ENCODE assay signal across 13 cellular contexts in the genomic region with DNA sequence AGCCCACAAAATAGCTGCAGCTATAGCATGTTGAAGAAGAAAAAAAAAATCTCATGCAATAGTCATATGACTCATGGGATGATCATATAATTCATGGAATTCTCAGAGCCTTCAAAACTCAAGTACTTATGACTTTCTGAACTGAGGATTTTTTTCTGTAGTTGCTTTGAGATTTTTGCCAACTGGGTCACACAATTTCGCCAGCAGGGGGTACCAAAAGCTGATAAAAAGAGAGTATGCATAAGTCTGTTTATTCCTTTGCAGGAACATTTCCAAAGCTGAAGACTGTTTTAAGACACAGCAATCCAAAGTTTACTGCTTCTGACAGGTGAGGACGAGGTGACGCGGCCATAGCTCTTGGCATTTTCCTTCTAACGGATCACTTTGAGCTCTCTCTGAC.
DNase-seq lines count a peak whose midpoint lies in the region; ATAC-seq and TF ChIP-seq lines count a peak whose summit lies in the region.
"Had no signal": no experiment of that assay in that cellular context is flagged by ENCODE, and none has a peak within 500 bp of the region (broad histone marks: within the 10 kb centered on the region; RNA-seq: fewer than 3 reads in every experiment).

No MANE protein-coding gene starts in this region.

- TF ChIP-seq RAD21 in liver (IDR thresholded peaks at IDR 0.05), result peak; percentile 60 to 69

- H3K9me3 ChIP-seq in BE2C (no peaks in the 10 kb centered on the region), liver (ENCODE audit: control insufficient read depth in 4 of 4, low read length in 3 of 4) (no peaks in the 10 kb centered on the region)
- H3K9me3 ChIP-seq: neutrophil had no signal

- no peaks in the 10 kb centered on the region for H3K36me3 ChIP-seq in BE2C
- H3K36me3 ChIP-seq in H7 (replicated peaks; ENCODE audit: control insufficient read depth, insufficient read depth, low read length), result no peaks in the 10 kb centered on the region
- H3K36me3 ChIP-seq in liver (ENCODE audit: control insufficient read depth in 4 of 4, insufficient read depth in 3 of 4, low read depth in 1 of 4, low read length in 3 of 4), result no peaks in the 10 kb centered on the region
- H3K36me3 ChIP-seq: neutrophil had no signal

- 54% methylated on average over 5 of the region's 5 CpGs for WGBS in liver

- no peak overlapping the region for H3K27ac Mint-ChIP-seq in activated CD4-positive, alpha-beta memory T cell treated with anti-CD3 and anti-CD28 coated beads, Interleukin-2, amount 10 ng/mL, durations not matched to agents 7 days and 5 days
- H3K27ac Mint-ChIP-seq: CD4-positive, alpha-beta memory T cell had no signal

- no peaks in the 10 kb centered on the region for H3K4me1 Mint-ChIP-seq in activated CD4-positive, alpha-beta memory T cell treated with anti-CD3 and anti-CD28 coated beads, Interleukin-2, amount 10 ng/mL, durations not matched to agents 7 days and 5 days
- H3K4me1 Mint-ChIP-seq: CD4-positive, alpha-beta memory T cell had no signal

- DNase-seq in BE2C, result no peak
- DNase-seq in H7, result peak; percentile 13
- DNase-seq in OCI-M1 (lab: John Stamatoyannopoulos, UW), result peak; percentile 2
- no peak for DNase-seq in activated effector memory CD4-positive, alpha-beta T cell treated with anti-CD3 and anti-CD28 coated beads, Interleukin-2, amount 50 U/mL, for 16 hours
- DNase-seq in activated CD4-positive, alpha-beta memory T cell treated with anti-CD3 and anti-CD28 coated beads, Interleukin-2, amount 10 ng/mL, durations not matched to agents 7 days and 5 days, result no peak
- DNase-seq: CD4-positive, alpha-beta memory T cell; NCI-H2227 treated with DMSO at 0.1 percent for 48 hours; stimulated activated CD4-positive, alpha-beta T cell treated with anti-CD3 and anti-CD28 coated beads, Interleukin-2, amount 100 ng/mL, for 24 hours; T-helper 2 cell had no signal

- no peaks in the 10 kb centered on the region for H3K27me3 Mint-ChIP-seq in activated CD4-positive, alpha-beta memory T cell treated with anti-CD3 and anti-CD28 coated beads, Interleukin-2, amount 10 ng/mL, durations not matched to agents 7 days and 5 days
- H3K27me3 Mint-ChIP-seq: CD4-positive, alpha-beta memory T cell had no signal

- H3K4me3 ChIP-seq in BE2C (ENCODE audit: low read depth, low read length), result no peak overlapping the region
- H3K4me3 ChIP-seq in H7 (ENCODE audit: insufficient read depth, low read depth, low read length), result no peak overlapping the region
- H3K4me3 ChIP-seq in liver (ENCODE audit: low read depth in 1 of 3, low read length in 3 of 3), result no peak overlapping the region

- no peak for ATAC-seq in GM21528 (IDR thresholded peaks at IDR 0.05; ENCODE audit: low FRiP score, unreplicated experiment)
- ATAC-seq in GM18907 (IDR thresholded peaks at IDR 0.05; ENCODE audit: unreplicated experiment), result no peak

- no peaks in the 10 kb centered on the region for H3K36me3 Mint-ChIP-seq in activated CD4-positive, alpha-beta memory T cell treated with anti-CD3 and anti-CD28 coated beads, Interleukin-2, amount 10 ng/mL, durations not matched to agents 7 days and 5 days (ENCODE audit: low read depth)
- H3K36me3 Mint-ChIP-seq: CD4-positive, alpha-beta memory T cell had no signal

- no peaks in the 10 kb centered on the region for H3K4me1 ChIP-seq in BE2C
- no peaks in the 10 kb centered on the region for H3K4me1 ChIP-seq in liver (ENCODE audit: control insufficient read depth in 4 of 4, insufficient read depth in 4 of 4, low read length in 3 of 4)

- TF ChIP-seq CTCF in BE2C (IDR thresholded peaks at IDR 0.05; ENCODE audit: low read depth, low read length) (peak; percentile 40), liver (IDR thresholded peaks at IDR 0.05; ENCODE audit: low read depth, low read length, missing input control) (peak; percentile 40)

- POLR2A ChIA-PET in activated CD4-positive, alpha-beta memory T cell treated with anti-CD3 and anti-CD28 coated beads, Interleukin-2, amount 10 ng/mL, durations not matched to agents 7 days and 5 days (lab: Charles Lee), result no interaction called here

- no peak overlapping the region for H3K4me3 Mint-ChIP-seq in activated CD4-positive, alpha-beta memory T cell treated with anti-CD3 and anti-CD28 coated beads, Interleukin-2, amount 10 ng/mL, durations not matched to agents 7 days and 5 days
- H3K4me3 Mint-ChIP-seq: CD4-positive, alpha-beta memory T cell had no signal

- CTCF ChIA-PET in activated CD4-positive, alpha-beta memory T cell treated with anti-CD3 and anti-CD28 coated beads, Interleukin-2, amount 10 ng/mL, durations not matched to agents 7 days and 5 days (lab: Charles Lee), result no interaction called here

- H3K27me3 ChIP-seq in BE2C (no peaks in the 10 kb centered on the region; the same call in none of the 2 replicates), H7 (ENCODE audit: control insufficient read depth, insufficient read depth, low read length) (no peaks in the 10 kb centered on the region), liver (ENCODE audit: control insufficient read depth in 4 of 4, insufficient read depth in 4 of 4, low read length in 3 of 4) (peaks cover 0 to 10% (median 0%) of the 10 kb centered on the region in 4 donors)
- H3K27me3 ChIP-seq: neutrophil had no signal

- peaks cover 7% of the 10 kb centered on the region for H3K9me3 Mint-ChIP-seq in activated CD4-positive, alpha-beta memory T cell treated with anti-CD3 and anti-CD28 coated beads, Interleukin-2, amount 10 ng/mL, durations not matched to agents 7 days and 5 days

- no peak overlapping the region for H3K9ac ChIP-seq in liver (ENCODE audit: low read depth in 1 of 2, low read length in 2 of 2)

- no peak overlapping the region for H3K27ac ChIP-seq in liver (ENCODE audit: low read depth in 1 of 2, low read length in 2 of 2)
- H3K27ac ChIP-seq: neutrophil had no signal

TF ChIP-seq in liver, 16 proteins besides CTCF, POLR2A, EP300 and RAD21:
- TF ChIP-seq SP1 (IDR thresholded peaks at IDR 0.05) (no peak), FOXA1 (IDR thresholded peaks at IDR 0.05) (no peak), GABPA (IDR thresholded peaks at IDR 0.05 in 1 of 2, conservative IDR thresholded peaks at IDR 0.05 in 1 of 2) (no peak), YY1 (IDR thresholded peaks at IDR 0.05) (no peak), EGR1 (IDR thresholded peaks at IDR 0.05; ENCODE audit: low read depth in 2 of 2) (no peak), HNF4A (conservative IDR thresholded peaks at IDR 0.05) (no peak), TAF1 (conservative IDR thresholded peaks at IDR 0.05) (no peak), JUND (IDR thresholded peaks at IDR 0.05) (no peak), NR2F2 (IDR thresholded peaks at IDR 0.05) (no peak), HNF4G (IDR thresholded peaks at IDR 0.05) (no peak), FOXA2 (IDR thresholded peaks at IDR 0.05) (no peak), RXRA (IDR thresholded peaks at IDR 0.05) (no peak)
- TF ChIP-seq, protein P1, sequence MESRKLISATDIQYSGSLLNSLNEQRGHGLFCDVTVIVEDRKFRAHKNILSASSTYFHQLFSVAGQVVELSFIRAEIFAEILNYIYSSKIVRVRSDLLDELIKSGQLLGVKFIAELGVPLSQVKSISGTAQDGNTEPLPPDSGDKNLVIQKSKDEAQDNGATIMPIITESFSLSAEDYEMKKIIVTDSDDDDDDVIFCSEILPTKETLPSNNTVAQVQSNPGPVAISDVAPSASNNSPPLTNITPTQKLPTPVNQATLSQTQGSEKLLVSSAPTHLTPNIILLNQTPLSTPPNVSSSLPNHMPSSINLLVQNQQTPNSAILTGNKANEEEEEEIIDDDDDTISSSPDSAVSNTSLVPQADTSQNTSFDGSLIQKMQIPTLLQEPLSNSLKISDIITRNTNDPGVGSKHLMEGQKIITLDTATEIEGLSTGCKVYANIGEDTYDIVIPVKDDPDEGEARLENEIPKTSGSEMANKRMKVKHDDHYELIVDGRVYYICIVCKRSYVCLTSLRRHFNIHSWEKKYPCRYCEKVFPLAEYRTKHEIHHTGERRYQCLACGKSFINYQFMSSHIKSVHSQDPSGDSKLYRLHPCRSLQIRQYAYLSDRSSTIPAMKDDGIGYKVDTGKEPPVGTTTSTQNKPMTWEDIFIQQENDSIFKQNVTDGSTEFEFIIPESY (IDR thresholded peaks at IDR 0.05), result no peak
- TF ChIP-seq, protein P2, sequence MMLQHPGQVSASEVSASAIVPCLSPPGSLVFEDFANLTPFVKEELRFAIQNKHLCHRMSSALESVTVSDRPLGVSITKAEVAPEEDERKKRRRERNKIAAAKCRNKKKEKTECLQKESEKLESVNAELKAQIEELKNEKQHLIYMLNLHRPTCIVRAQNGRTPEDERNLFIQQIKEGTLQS (IDR thresholded peaks at IDR 0.05), result no peak
- TF ChIP-seq, protein P3, sequence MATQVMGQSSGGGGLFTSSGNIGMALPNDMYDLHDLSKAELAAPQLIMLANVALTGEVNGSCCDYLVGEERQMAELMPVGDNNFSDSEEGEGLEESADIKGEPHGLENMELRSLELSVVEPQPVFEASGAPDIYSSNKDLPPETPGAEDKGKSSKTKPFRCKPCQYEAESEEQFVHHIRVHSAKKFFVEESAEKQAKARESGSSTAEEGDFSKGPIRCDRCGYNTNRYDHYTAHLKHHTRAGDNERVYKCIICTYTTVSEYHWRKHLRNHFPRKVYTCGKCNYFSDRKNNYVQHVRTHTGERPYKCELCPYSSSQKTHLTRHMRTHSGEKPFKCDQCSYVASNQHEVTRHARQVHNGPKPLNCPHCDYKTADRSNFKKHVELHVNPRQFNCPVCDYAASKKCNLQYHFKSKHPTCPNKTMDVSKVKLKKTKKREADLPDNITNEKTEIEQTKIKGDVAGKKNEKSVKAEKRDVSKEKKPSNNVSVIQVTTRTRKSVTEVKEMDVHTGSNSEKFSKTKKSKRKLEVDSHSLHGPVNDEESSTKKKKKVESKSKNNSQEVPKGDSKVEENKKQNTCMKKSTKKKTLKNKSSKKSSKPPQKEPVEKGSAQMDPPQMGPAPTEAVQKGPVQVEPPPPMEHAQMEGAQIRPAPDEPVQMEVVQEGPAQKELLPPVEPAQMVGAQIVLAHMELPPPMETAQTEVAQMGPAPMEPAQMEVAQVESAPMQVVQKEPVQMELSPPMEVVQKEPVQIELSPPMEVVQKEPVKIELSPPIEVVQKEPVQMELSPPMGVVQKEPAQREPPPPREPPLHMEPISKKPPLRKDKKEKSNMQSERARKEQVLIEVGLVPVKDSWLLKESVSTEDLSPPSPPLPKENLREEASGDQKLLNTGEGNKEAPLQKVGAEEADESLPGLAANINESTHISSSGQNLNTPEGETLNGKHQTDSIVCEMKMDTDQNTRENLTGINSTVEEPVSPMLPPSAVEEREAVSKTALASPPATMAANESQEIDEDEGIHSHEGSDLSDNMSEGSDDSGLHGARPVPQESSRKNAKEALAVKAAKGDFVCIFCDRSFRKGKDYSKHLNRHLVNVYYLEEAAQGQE (IDR thresholded peaks at IDR 0.05), result no peak
- TF ChIP-seq, protein P4, sequence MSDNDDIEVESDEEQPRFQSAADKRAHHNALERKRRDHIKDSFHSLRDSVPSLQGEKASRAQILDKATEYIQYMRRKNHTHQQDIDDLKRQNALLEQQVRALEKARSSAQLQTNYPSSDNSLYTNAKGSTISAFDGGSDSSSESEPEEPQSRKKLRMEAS (IDR thresholded peaks at IDR 0.05), result no peak
TF ChIP-seq in liver: peak in this region for 0.

Comparison
In these comparisons a context has a peak if more than half of its experiments do, and no peak if none do; other contexts are left out.
1. DNase-seq: peak in H7 (single experiment) and OCI-M1 (single experiment); none in BE2C (single experiment), activated effector memory CD4-positive, alpha-beta T cell treated with anti-CD3 and anti-CD28 coated beads, Interleukin-2, amount 50 U/mL, for 16 hours (single experiment) and activated CD4-positive, alpha-beta memory T cell treated with anti-CD3 and anti-CD28 coated beads, Interleukin-2, amount 10 ng/mL, durations not matched to agents 7 days and 5 days (single experiment).